Comparison of ENCODE assay signal across 18 cellular contexts in genomic region chr18:77223221-77223639, GRCh38. TPM values are rescaled to one million over a fixed set of nuclear protein-coding genes. Genes with fewer than 3 reads are reported as not detected.
A peak's percentile ranks its signal among the peaks of the same experiment; 100 is the strongest.
DNase-seq lines count a peak whose midpoint lies in the region; ATAC-seq and TF ChIP-seq lines count a peak whose summit lies in the region.
"Had no signal": no experiment of that assay in that cellular context is flagged by ENCODE, and none has a peak within 500 bp of the region (broad histone marks: within the 10 kb centered on the region; RNA-seq: fewer than 3 reads in every experiment).

No MANE protein-coding gene starts in this region.

- DNase-seq in MCF 10A (ENCODE audit: unreplicated experiment): peak; percentile 17
- DNase-seq in breast epithelium (ENCODE audit: low spot score in 2 of 2): no peak
- DNase-seq in activated T-cell treated with anti-CD3 and anti-CD28 coated beads, Interleukin-2, amount 50 U/mL, for 4 hours: no peak
- no peak for DNase-seq in neuronal stem cell (ENCODE audit: low spot score)
- DNase-seq in stimulated activated naive CD8-positive, alpha-beta T cell treated with anti-CD3 and anti-CD28 coated beads, Interleukin-15, amount 100 ng/mL, for 72 hours: peak in 1 of 2 donors; percentile 38
- no peak for DNase-seq in dedifferentiated amniotic fluid mesenchymal stem cell (ENCODE audit: extremely low spot score)
- DNase-seq in GM03348 (ENCODE audit: low spot score): no peak
- DNase-seq in sciatic nerve (ENCODE audit: low spot score): no peak
- DNase-seq: aorta, immature natural killer cell, MM.1S, NCI-H2081 treated with DMSO at 0.1 percent for 48 hours, retina had no signal

- peak overlapping the region; percentile 76 for H3K27ac Mint-ChIP-seq in MCF 10A (ENCODE audit: low read depth, unreplicated experiment)
- no peak overlapping the region for H3K27ac Mint-ChIP-seq in stimulated activated naive CD8-positive, alpha-beta T cell treated with anti-CD3 and anti-CD28 coated beads, Interleukin-15, amount 100 ng/mL, for 72 hours
- H3K27ac Mint-ChIP-seq: nephron had no signal

- H3K4me3 ChIP-seq in breast epithelium (no peak overlapping the region), neuronal stem cell (ENCODE audit: low read length in 2 of 2) (no peak overlapping the region)
- H3K4me3 ChIP-seq: coronary artery had no signal

- CTCF ChIA-PET in MCF 10A (lab: Yijun Ruan, JAX): interaction anchor here (0.5 to 2.1 kb wide), 3 partner anchors 11 to 1965 kb away, joined by 3 to 7 read pairs (median 3); no protein-coding TSS in a partner anchor

- H3K9ac ChIP-seq in neuronal stem cell (ENCODE audit: low read depth, low read length, poor library complexity): no peak overlapping the region

- no peak overlapping the region for H4K8ac ChIP-seq in neuronal stem cell (ENCODE audit: low read depth, low read length)

- H3K79me1 ChIP-seq in neuronal stem cell (ENCODE audit: low read depth, low read length): no peaks in the 10 kb centered on the region

- H2BK120ac ChIP-seq in neuronal stem cell (ENCODE audit: low read depth, low read length): peak overlapping the region; percentile 87

- intact Hi-C loops in MCF 10A (cut with micrococcal nuclease) (loop anchor here (10.0 kb wide), 1 partner anchor 212 kb away; no protein-coding TSS in a partner anchor), breast epithelium (cut with DNase I; ENCODE audit: low total_unique reads) (no loop called here), sciatic nerve (cut with DNase I) (no loop called here)

- H3K27me3 Mint-ChIP-seq in MCF 10A (ENCODE audit: insufficient read depth, unreplicated experiment): peaks cover 25% of the 10 kb centered on the region
- H3K27me3 Mint-ChIP-seq in activated T-cell treated with anti-CD3 and anti-CD28 coated beads, Interleukin-2, amount 50 U/mL, for 4 hours (ENCODE audit: low read depth): peaks cover 4% of the 10 kb centered on the region
- peaks cover 6% of the 10 kb centered on the region for H3K27me3 Mint-ChIP-seq in stimulated activated naive CD8-positive, alpha-beta T cell treated with anti-CD3 and anti-CD28 coated beads, Interleukin-15, amount 100 ng/mL, for 72 hours

- H3K4me3 Mint-ChIP-seq in MCF 10A (ENCODE audit: unreplicated experiment): no peak overlapping the region
- no peak overlapping the region for H3K4me3 Mint-ChIP-seq in activated T-cell treated with anti-CD3 and anti-CD28 coated beads, Interleukin-2, amount 50 U/mL, for 4 hours
- no peak overlapping the region for H3K4me3 Mint-ChIP-seq in stimulated activated naive CD8-positive, alpha-beta T cell treated with anti-CD3 and anti-CD28 coated beads, Interleukin-15, amount 100 ng/mL, for 72 hours
- H3K4me3 Mint-ChIP-seq: immature natural killer cell, nephron had no signal

- H2AFZ ChIP-seq in neuronal stem cell (ENCODE audit: low read length): no peak overlapping the region

- no peak overlapping the region for H3K18ac ChIP-seq in neuronal stem cell (ENCODE audit: low read length)

- POLR2A ChIA-PET in MCF 10A (lab: Yijun Ruan, JAX): no interaction called here

- TF ChIP-seq CTCF in MCF 10A (IDR thresholded peaks at IDR 0.05; ENCODE audit: unreplicated experiment) (no peak), breast epithelium (IDR thresholded peaks at IDR 0.05) (no peak)

- H2BK5ac ChIP-seq in neuronal stem cell (ENCODE audit: low read length): no peak overlapping the region

- no peak overlapping the region for H3K4ac ChIP-seq in neuronal stem cell (ENCODE audit: low read length)

- H2AK5ac ChIP-seq in neuronal stem cell (ENCODE audit: low read depth, low read length): no peak overlapping the region

- no peaks in the 10 kb centered on the region for H3K36me3 ChIP-seq in breast epithelium
- H3K36me3 ChIP-seq in neuronal stem cell (replicated peaks in 1 of 2; ENCODE audit: control insufficient read depth in 2 of 2, insufficient read depth in 2 of 2, low read length in 2 of 2): no peaks in the 10 kb centered on the region

- peak; percentile 84 to 91 for ATAC-seq in activated T-cell treated with anti-CD3 and anti-CD28 coated beads, Interleukin-2, amount 50 U/mL, for 4 hours
- peak; percentile 86 for ATAC-seq in stimulated activated naive CD8-positive, alpha-beta T cell treated with anti-CD3 and anti-CD28 coated beads, Interleukin-15, amount 100 ng/mL, for 72 hours
- no peak for ATAC-seq in sciatic nerve

- no CpG with 5 or more reads among the region's 5 CpGs for WGBS in neuronal stem cell (ENCODE audit: extremely low coverage in 2 of 2, insufficient read length in 2 of 2, insufficient replicate concordance in 1 of 2), 2 donors

- no peak overlapping the region for H2BK12ac ChIP-seq in neuronal stem cell (ENCODE audit: low read length)

- no peaks in the 10 kb centered on the region for H3K27me3 ChIP-seq in breast epithelium
- H3K27me3 ChIP-seq in neuronal stem cell (ENCODE audit: control insufficient read depth in 3 of 3, insufficient read depth in 3 of 3, low read depth in 1 of 3, low read length in 3 of 3): no peaks in the 10 kb centered on the region

- peaks cover 7% of the 10 kb centered on the region for H3K9me3 Mint-ChIP-seq in MCF 10A (ENCODE audit: unreplicated experiment)
- no peaks in the 10 kb centered on the region for H3K9me3 Mint-ChIP-seq in activated T-cell treated with anti-CD3 and anti-CD28 coated beads, Interleukin-2, amount 50 U/mL, for 4 hours
- peaks cover 0 to 6% of the 10 kb centered on the region in 2 donors for H3K9me3 Mint-ChIP-seq in stimulated activated naive CD8-positive, alpha-beta T cell treated with anti-CD3 and anti-CD28 coated beads, Interleukin-15, amount 100 ng/mL, for 72 hours

- no peak overlapping the region for H3K23ac ChIP-seq in neuronal stem cell (ENCODE audit: low read depth, low read length, poor library complexity)

- H3K4me1 ChIP-seq in breast epithelium (no peaks in the 10 kb centered on the region), neuronal stem cell (ENCODE audit: control insufficient read depth in 2 of 2, insufficient read depth in 1 of 2, low read depth in 1 of 2, low read length in 2 of 2) (no peaks in the 10 kb centered on the region)

- no peak overlapping the region for H2BK15ac ChIP-seq in neuronal stem cell (ENCODE audit: low read length)

- no peaks in the 10 kb centered on the region for H3K9me3 ChIP-seq in breast epithelium
- H3K9me3 ChIP-seq in neuronal stem cell (replicated peaks in 1 of 2; ENCODE audit: control insufficient read depth in 2 of 2, insufficient read depth in 1 of 2, low read depth in 1 of 2, low read length in 2 of 2): no peaks in the 10 kb centered on the region

- H3K36me3 Mint-ChIP-seq in MCF 10A (ENCODE audit: insufficient read depth, unreplicated experiment): no peaks in the 10 kb centered on the region
- no peaks in the 10 kb centered on the region for H3K36me3 Mint-ChIP-seq in activated T-cell treated with anti-CD3 and anti-CD28 coated beads, Interleukin-2, amount 50 U/mL, for 4 hours (ENCODE audit: insufficient read depth)

- no peak for TF ChIP-seq POLR2A in breast epithelium (IDR thresholded peaks at IDR 0.05)

- H3K4me1 Mint-ChIP-seq in MCF 10A (ENCODE audit: insufficient read depth, unreplicated experiment): peaks cover 10% of the 10 kb centered on the region
- H3K4me1 Mint-ChIP-seq in activated T-cell treated with anti-CD3 and anti-CD28 coated beads, Interleukin-2, amount 50 U/mL, for 4 hours (ENCODE audit: low read depth): peaks cover 13% of the 10 kb centered on the region
- H3K4me1 Mint-ChIP-seq in stimulated activated naive CD8-positive, alpha-beta T cell treated with anti-CD3 and anti-CD28 coated beads, Interleukin-15, amount 100 ng/mL, for 72 hours: peaks cover 12% of the 10 kb centered on the region

- no peak overlapping the region for H3K4me2 ChIP-seq in neuronal stem cell (ENCODE audit: insufficient read depth, low read length, poor library complexity, severe bottlenecking)

- H4K91ac ChIP-seq in neuronal stem cell (ENCODE audit: low read depth, low read length, poor library complexity): no peak overlapping the region

- no peak overlapping the region for H3K14ac ChIP-seq in neuronal stem cell (ENCODE audit: low read length)

- no peak overlapping the region for H3K27ac ChIP-seq in breast epithelium
- no peak overlapping the region for H3K27ac ChIP-seq in neuronal stem cell (replicated peaks; ENCODE audit: low read length)
- H3K27ac ChIP-seq: coronary artery, epithelial cell of prostate had no signal

- BruUV-seq in MCF 10A (replicated peaks; lab: Mats Ljungman, UMichigan): no TSS peak

RNA-seq across cellular contexts. Expression of gene GALR1, which starts 26.4 kb away (rescaled TPM):
- not detected in 2 replicates for total RNA-seq in MCF 10A (2022)
- under 1 TPM in 2 of 3 donors, not detected in 1; under 0.01 TPM for total RNA-seq in breast epithelium
- not detected for total RNA-seq in activated T-cell treated with anti-CD3 and anti-CD28 coated beads, Interleukin-2, amount 50 U/mL, for 4 hours
- not detected for polyA plus RNA-seq in neuronal stem cell (2013, experiment 1 of 2)
- not detected for polyA plus RNA-seq in neuronal stem cell (2013, experiment 2 of 2)
- 0.13 TPM for total RNA-seq in sciatic nerve
- total RNA-seq: glomerular endothelial cell; T-helper 2 cell treated with Interferon-gamma antibody and Interleukin-4, amounts not matched to agents 100 ng/mL and 5 ng/mL, for 36 hours had no signal
- polyA plus RNA-seq: immature natural killer cell had no signal
